Comparison of ENCODE assay signal across 10 cellular contexts in genomic region chr7:155787171-155787851, GRCh38. TPM values are rescaled to one million over a fixed set of nuclear protein-coding genes. Genes with fewer than 3 reads are reported as not detected.
DNase-seq lines count a peak whose midpoint lies in the region; TF ChIP-seq lines count a peak whose summit lies in the region.
"Had no signal": no experiment of that assay in that cellular context is flagged by ENCODE, and none has a peak within 500 bp of the region (broad histone marks: within the 10 kb centered on the region; RNA-seq: fewer than 3 reads in every experiment).

No MANE protein-coding gene starts in this region.

- H3K9ac ChIP-seq in SK-N-SH = no peak overlapping the region

- 8% methylated on average over 48 of the region's 68 CpGs for WGBS in SK-N-SH (ENCODE audit: low lambda C conversion rate)

- no peaks in the 10 kb centered on the region for H3K4me1 Mint-ChIP-seq in T-helper 2 cell treated with Interferon-gamma antibody and Interleukin-4, amounts not matched to agents 5 μg/mL and 100 μg/mL, for 36 hours (ENCODE audit: low read depth)

- peaks cover 20% of the 10 kb centered on the region for H3K27me3 Mint-ChIP-seq in T-helper 2 cell treated with Interferon-gamma antibody and Interleukin-4, amounts not matched to agents 5 μg/mL and 100 μg/mL, for 36 hours (ENCODE audit: low read depth)

- no peak overlapping the region for H3K27ac Mint-ChIP-seq in T-helper 2 cell treated with Interferon-gamma antibody and Interleukin-4, amounts not matched to agents 5 μg/mL and 100 μg/mL, for 36 hours

- no peaks in the 10 kb centered on the region for H3K9me3 ChIP-seq in SK-N-SH
- no peaks in the 10 kb centered on the region for H3K9me3 ChIP-seq in osteoblast (ENCODE audit: low read depth, low read length)

- H3F3A ChIP-seq in SK-N-SH (replicated peaks; ENCODE audit: insufficient read depth) = no peaks in the 10 kb centered on the region

- H2AFZ ChIP-seq in SK-N-SH (ENCODE audit: low read depth) = no peak overlapping the region
- no peak overlapping the region for H2AFZ ChIP-seq in osteoblast (ENCODE audit: low read length)

- DNase-seq in BJ (ENCODE audit: low read depth) = no peak
- peak; percentile 83 for DNase-seq in SK-N-SH
- peak; percentile 42 for DNase-seq in fibroblast of villous mesenchyme (ENCODE audit: low read depth)
- peak; percentile 90 for DNase-seq in osteoblast (ENCODE audit: insufficient read length, low spot score, missing footprints)
- no peak for DNase-seq in cortex of kidney (lab: John Stamatoyannopoulos, UW)
- DNase-seq in GM19238 (ENCODE audit: insufficient read length, low spot score) = no peak
- no peak for DNase-seq in ecto neural progenitor cell (ENCODE audit: low spot score)
- DNase-seq in T-helper 2 cell treated with Interferon-gamma antibody and Interleukin-4, amounts not matched to agents 5 μg/mL and 100 μg/mL, for 36 hours (ENCODE audit: low spot score) = no peak
- DNase-seq: stimulated activated CD4-positive, alpha-beta T cell treated with anti-CD3 and anti-CD28 coated beads, Interleukin-15, amount 100 ng/mL, for 24 hours had no signal

- no peak for TF ChIP-seq CTCF in BJ (IDR thresholded peaks at IDR 0.05; ENCODE audit: insufficient read depth, low read depth, low read length)
- TF ChIP-seq CTCF in SK-N-SH (IDR thresholded peaks at IDR 0.05) = no peak
- no peak for TF ChIP-seq CTCF in fibroblast of villous mesenchyme (IDR thresholded peaks at IDR 0.05; ENCODE audit: insufficient read depth, low read depth, low read length)
- no peak for TF ChIP-seq CTCF in osteoblast (IDR thresholded peaks at IDR 0.05; ENCODE audit: extremely low read depth, low read depth, low read length)

- H3K4me1 ChIP-seq in SK-N-SH (ENCODE audit: control insufficient read depth in 1 of 2, insufficient read depth in 2 of 2, low read depth in 1 of 2, low read length in 1 of 2) (peaks cover 0 to 6% of the 10 kb centered on the region in 2 experiments; a peak in 1 of 4 replicates), osteoblast (ENCODE audit: insufficient read depth, low read length) (peaks cover 4% of the 10 kb centered on the region)

- H3K4me3 Mint-ChIP-seq in T-helper 2 cell treated with Interferon-gamma antibody and Interleukin-4, amounts not matched to agents 5 μg/mL and 100 μg/mL, for 36 hours = no peak overlapping the region

- H3K4me3 ChIP-seq in BJ (ENCODE audit: low read depth, low read length) (peak overlapping the region; percentile 60), SK-N-SH (ENCODE audit: low read depth in 2 of 2, low read length in 1 of 2) (peak overlapping the region; percentile 41 to 44), fibroblast of villous mesenchyme (ENCODE audit: low read depth, low read length) (peak overlapping the region; percentile 63), osteoblast (ENCODE audit: insufficient read depth, low read length) (peak overlapping the region; percentile 71)

- peak overlapping the region; percentile 43 for H3K4me2 ChIP-seq in SK-N-SH
- peak overlapping the region; percentile 89 for H3K4me2 ChIP-seq in osteoblast (ENCODE audit: insufficient read depth, low read length)

- no peak for TF ChIP-seq EP300 in SK-N-SH (IDR thresholded peaks at IDR 0.05; ENCODE audit: borderline replicate concordance in 1 of 2, low read depth in 1 of 2, low read length in 1 of 2)

- H3K36me3 Mint-ChIP-seq in T-helper 2 cell treated with Interferon-gamma antibody and Interleukin-4, amounts not matched to agents 5 μg/mL and 100 μg/mL, for 36 hours (ENCODE audit: low read depth) = peaks cover 3% of the 10 kb centered on the region

- TF ChIP-seq RAD21 in SK-N-SH (IDR thresholded peaks at IDR 0.05; ENCODE audit: low read length) = no peak

- H3K36me3 ChIP-seq in BJ (ENCODE audit: control insufficient read depth, insufficient read depth, low read length) = peaks cover 1% of the 10 kb centered on the region; the same call in 1 of the 2 replicates
- peaks cover 0 to 6% of the 10 kb centered on the region in 2 experiments for H3K36me3 ChIP-seq in SK-N-SH (replicated peaks in 1 of 2; ENCODE audit: control insufficient read depth in 1 of 2, insufficient read depth in 2 of 2, low read length in 1 of 2)
- H3K36me3 ChIP-seq in osteoblast (ENCODE audit: insufficient read depth, low read length) = no peaks in the 10 kb centered on the region

- H4K20me1 ChIP-seq in SK-N-SH (ENCODE audit: insufficient read depth) (no peaks in the 10 kb centered on the region), osteoblast (ENCODE audit: insufficient read depth, low read length) (no peaks in the 10 kb centered on the region)

- POLR2A ChIA-PET in BJ (lab: Charles Lee) (no interaction called here), SK-N-SH (lab: Yijun Ruan, JAX) (no interaction called here)

- CTCF ChIA-PET in BJ (lab: Yijun Ruan, JAX) = interaction anchor here (1.0 kb wide), 1 partner anchor 189 kb away, joined by 3 read pairs; no protein-coding TSS in a partner anchor
- CTCF ChIA-PET in SK-N-SH (lab: Yijun Ruan, JAX) = interaction anchor here (0.9 to 1.4 kb wide), 2 partner anchors 11 to 19 kb away, joined by 3 to 4 read pairs; no protein-coding TSS in a partner anchor

- H3K27me3 ChIP-seq in BJ (ENCODE audit: control insufficient read depth, insufficient read depth, low read length) = no peaks in the 10 kb centered on the region
- no peaks in the 10 kb centered on the region for H3K27me3 ChIP-seq in SK-N-SH (ENCODE audit: insufficient read depth)
- H3K27me3 ChIP-seq in osteoblast (ENCODE audit: insufficient read depth, low read length) = no peaks in the 10 kb centered on the region

- no peaks in the 10 kb centered on the region for H3K79me2 ChIP-seq in SK-N-SH (ENCODE audit: insufficient read depth)
- H3K79me2 ChIP-seq in osteoblast (ENCODE audit: insufficient read depth, low read length) = no peaks in the 10 kb centered on the region

- no peaks in the 10 kb centered on the region for H3K9me3 Mint-ChIP-seq in T-helper 2 cell treated with Interferon-gamma antibody and Interleukin-4, amounts not matched to agents 5 μg/mL and 100 μg/mL, for 36 hours

- no peak overlapping the region for H3K27ac ChIP-seq in SK-N-SH (ENCODE audit: low read depth in 2 of 2, low read length in 1 of 2)
- no peak overlapping the region for H3K27ac ChIP-seq in osteoblast (ENCODE audit: low read depth, low read length)

- H3K9me2 ChIP-seq in SK-N-SH = no peaks in the 10 kb centered on the region

TF ChIP-seq in SK-N-SH, 30 proteins besides CTCF, POLR2A, EP300 and RAD21:
- TF ChIP-seq POLR2AphosphoS5 (IDR thresholded peaks at IDR 0.05; ENCODE audit: low read depth, low read length) (no peak), TAF1 (IDR thresholded peaks at IDR 0.05; ENCODE audit: borderline replicate concordance, low read depth, low read length) (no peak), FOSL2 (IDR thresholded peaks at IDR 0.05; ENCODE audit: borderline replicate concordance, low read depth) (no peak)

RNA-seq across cellular contexts. Expression of gene SHH, which starts 25.0 kb away (rescaled TPM):
- polyA plus RNA-seq in BJ (2011; rRNA removed) (not detected in 2 replicates), SK-N-SH (2012; rRNA removed) (not detected in 2 replicates)
- not detected in 2 replicates for polyA minus RNA-seq in BJ (2011; rRNA and poly(A)+ RNA removed)
- not detected in 2 replicates for polyA plus RNA-seq in SK-N-SH (2012; cell fraction: cytosol; rRNA removed)
- polyA plus RNA-seq in SK-N-SH (2012; cell fraction: nucleus; rRNA removed) = not detected in 2 replicates
- total RNA-seq in fibroblast of villous mesenchyme (not detected in 2 replicates), osteoblast (not detected in 2 replicates)
- total RNA-seq: OCI-LY7 had no signal

Comparison
In these comparisons a context has a peak if more than half of its experiments do, and no peak if none do; other contexts are left out.
1. DNase-seq: peak in SK-N-SH (single experiment), fibroblast of villous mesenchyme (single experiment) and osteoblast (single experiment); none in BJ (single experiment), cortex of kidney (single experiment), GM19238 (single experiment), ecto neural progenitor cell (single experiment) and T-helper 2 cell treated with Interferon-gamma antibody and Interleukin-4, amounts not matched to agents 5 μg/mL and 100 μg/mL, for 36 hours (single experiment).
2. Peak in every context shown above with its lines, with median percentiles within 50 percentile points of each other: H3K4me3 ChIP-seq.